ENCODE assay signal across 10 cellular contexts in genomic region chr6:28709478-28710349, GRCh38.
DNase-seq lines count a peak whose midpoint lies in the region; ATAC-seq, FAIRE-seq and TF ChIP-seq lines count a peak whose summit lies in the region.
"Had no signal": no experiment of that assay in that cellular context is flagged by ENCODE, and none has a peak within 500 bp of the region (broad histone marks: within the 10 kb centered on the region; RNA-seq: fewer than 3 reads in every experiment).

No MANE protein-coding gene starts in this region.

- peaks cover 5% of the 10 kb centered on the region for H3K9me3 ChIP-seq in CD8-positive, alpha-beta memory T cell (ENCODE audit: low read length)
- peaks cover 10% of the 10 kb centered on the region; the same call in 1 of the 2 replicates for H3K9me3 ChIP-seq in HUES64 (ENCODE audit: insufficient read depth, low read depth, low read length)
- peaks cover 5% of the 10 kb centered on the region for H3K9me3 ChIP-seq in aorta (ENCODE audit: control insufficient read depth, low read length)

- H3K27ac Mint-ChIP-seq in CD8-positive, alpha-beta memory T cell: peak overlapping the region in 1 of 8 donors; percentile 20
- H3K27ac Mint-ChIP-seq in central memory CD8-positive, alpha-beta T cell (ENCODE audit: low read depth): no peak overlapping the region
- no peak overlapping the region for H3K27ac Mint-ChIP-seq in natural killer cell

- H3K27ac ChIP-seq in CD8-positive, alpha-beta memory T cell (ENCODE audit: low read depth, low read length): peak overlapping the region; percentile 89
- H3K27ac ChIP-seq in HUES64 (ENCODE audit: low read depth, low read length) (peak overlapping the region; percentile 56; the same call in 1 of the 2 replicates), aorta (ENCODE audit: low read depth in 1 of 2, low read length in 2 of 2) (no peak overlapping the region)
- H3K27ac ChIP-seq: vagina had no signal

- H3K27me3 ChIP-seq in CD8-positive, alpha-beta memory T cell (ENCODE audit: insufficient read depth, low read length, poor library complexity, severe bottlenecking): peaks cover 21% of the 10 kb centered on the region
- peaks cover 6% of the 10 kb centered on the region for H3K27me3 ChIP-seq in HUES64 (ENCODE audit: insufficient read depth, low read length)
- H3K27me3 ChIP-seq in aorta (ENCODE audit: control insufficient read depth in 1 of 2, insufficient read depth in 2 of 2, low read length in 1 of 2): peaks cover 0 to 1% of the 10 kb centered on the region in 2 donors
- H3K27me3 ChIP-seq: vagina had no signal

- POLR2A ChIA-PET in CD8-positive, alpha-beta memory T cell (lab: Charles Lee): no interaction called here

- no peaks in the 10 kb centered on the region for H3K4me1 ChIP-seq in CD8-positive, alpha-beta memory T cell (ENCODE audit: insufficient read depth, low read length)
- H3K4me1 ChIP-seq in HUES64 (ENCODE audit: insufficient read depth, low read length) (no peaks in the 10 kb centered on the region), aorta (ENCODE audit: control insufficient read depth in 1 of 2, insufficient read depth in 2 of 2, low read length in 2 of 2) (no peaks in the 10 kb centered on the region)
- H3K4me1 ChIP-seq: vagina had no signal

- H3K4me3 Mint-ChIP-seq in CD8-positive, alpha-beta memory T cell: peak overlapping the region in 6 of 7 donors; percentile 0 to 49 (median 38)
- peak overlapping the region; percentile 31 for H3K4me3 Mint-ChIP-seq in central memory CD8-positive, alpha-beta T cell
- peak overlapping the region; percentile 11 for H3K4me3 Mint-ChIP-seq in natural killer cell

- no peak for TF ChIP-seq CTCF in natural killer cell (IDR thresholded peaks at IDR 0.05)

- H3K4me3 ChIP-seq in CD8-positive, alpha-beta memory T cell (ENCODE audit: low read length): peak overlapping the region; percentile 9
- peak overlapping the region; percentile 99 for H3K4me3 ChIP-seq in HUES64 (ENCODE audit: low read length)
- H3K4me3 ChIP-seq in aorta (ENCODE audit: low read length in 2 of 2): no peak overlapping the region

- H3K4me1 Mint-ChIP-seq in CD8-positive, alpha-beta memory T cell: peaks cover 6 to 16% (median 10%) of the 10 kb centered on the region in 3 donors
- peaks cover 7% of the 10 kb centered on the region for H3K4me1 Mint-ChIP-seq in central memory CD8-positive, alpha-beta T cell
- peaks cover 0 to 6% of the 10 kb centered on the region in 2 donors for H3K4me1 Mint-ChIP-seq in natural killer cell

- WGBS in HUES64: under 1% methylated on average over 30 of the region's 30 CpGs
- 1 to 3% methylated on average over 30 of the region's 30 CpGs for WGBS in aorta, 2 donors

- H3K36me3 ChIP-seq in CD8-positive, alpha-beta memory T cell (ENCODE audit: insufficient read depth, low read length): no peaks in the 10 kb centered on the region
- H3K36me3 ChIP-seq in HUES64 (ENCODE audit: insufficient read depth, low read length) (no peaks in the 10 kb centered on the region), aorta (ENCODE audit: control insufficient read depth in 1 of 2, insufficient read depth in 2 of 2, low read length in 1 of 2) (no peaks in the 10 kb centered on the region)
- H3K36me3 ChIP-seq: vagina had no signal

- FAIRE-seq in frontal cortex (lab: Jason Lieb, UNC): no peak

- intact Hi-C loops in natural killer cell (cut with micrococcal nuclease): no loop called here
- intact Hi-C loops in aorta (cut with DNase I): no loop called here

- H3K27me3 Mint-ChIP-seq in CD8-positive, alpha-beta memory T cell: peaks cover 57 to 85% of the 10 kb centered on the region in 2 donors
- H3K27me3 Mint-ChIP-seq in central memory CD8-positive, alpha-beta T cell: peaks cover 90% of the 10 kb centered on the region
- peaks cover 25 to 60% of the 10 kb centered on the region in 2 donors for H3K27me3 Mint-ChIP-seq in natural killer cell (ENCODE audit: low read depth in 2 of 2)

- ATAC-seq in central memory CD8-positive, alpha-beta T cell (replicated peaks; ENCODE audit: extremely low read depth, poor library complexity, severe bottlenecking): no peak
- ATAC-seq in natural killer cell (no peak), HG02642 (IDR thresholded peaks at IDR 0.05; ENCODE audit: poor library complexity, unreplicated experiment) (no peak), aorta (ENCODE audit: low FRiP score) (no peak)

- peak overlapping the region; percentile 82 for H3K9ac ChIP-seq in HUES64 (ENCODE audit: low read depth, low read length)

- CTCF ChIA-PET in CD8-positive, alpha-beta memory T cell (lab: Charles Lee): no interaction called here

- H3K9me3 Mint-ChIP-seq in CD8-positive, alpha-beta memory T cell: peaks cover 23 to 47% (median 38%) of the 10 kb centered on the region in 5 donors
- H3K9me3 Mint-ChIP-seq in central memory CD8-positive, alpha-beta T cell: peaks cover 21% of the 10 kb centered on the region
- H3K9me3 Mint-ChIP-seq in natural killer cell: peaks cover 5 to 15% of the 10 kb centered on the region in 2 donors

- no peak for DNase-seq in CD8-positive, alpha-beta memory T cell
- DNase-seq in central memory CD8-positive, alpha-beta T cell (ENCODE audit: low spot score in 2 of 2): no peak
- DNase-seq in natural killer cell (no peak), AG08395 (ENCODE audit: low spot score) (no peak), aorta (no peak), frontal cortex (ENCODE audit: low spot score in 2 of 2) (no peak)
- DNase-seq: activated CD8-positive, alpha-beta memory T cell treated with anti-CD3 and anti-CD28 coated beads for 24 hours had no signal

- peaks cover 0 to 2% (median 0%) of the 10 kb centered on the region in 3 donors for H3K36me3 Mint-ChIP-seq in CD8-positive, alpha-beta memory T cell
- H3K36me3 Mint-ChIP-seq in central memory CD8-positive, alpha-beta T cell (ENCODE audit: insufficient read depth): peaks cover 6% of the 10 kb centered on the region
- peaks cover 23% of the 10 kb centered on the region for H3K36me3 Mint-ChIP-seq in natural killer cell

Comparison
In these comparisons a context has a peak if more than half of its experiments do, and no peak if none do; other contexts are left out.
1. H3K27ac ChIP-seq: peak in CD8-positive, alpha-beta memory T cell (single experiment) and HUES64 (single experiment); none in aorta (0 of 2).
2. H3K4me3 ChIP-seq: peak in CD8-positive, alpha-beta memory T cell (single experiment) and HUES64 (single experiment); none in aorta (0 of 2).
3. Peak in every context shown above with its lines, with median percentiles within 50 percentile points of each other: H3K4me3 Mint-ChIP-seq.